1 cellular context compared by ENCODE assay signal in genomic region chr1:38064232-38064903, GRCh38.
TF ChIP-seq lines count a peak whose summit lies in the region.

No MANE protein-coding gene starts in this region.

TF ChIP-seq in K562, 482 proteins besides CTCF, POLR2A, EP300 and RAD21 (continued from another document and continues in another):
- TF ChIP-seq ZNF589 (CRISPR knock-in tag; IDR thresholded peaks at IDR 0.05; ENCODE audit: low read depth) (no peak), HDAC2 (IDR thresholded peaks at IDR 0.05) (no peak), ZNF668 (CRISPR knock-in tag; IDR thresholded peaks at IDR 0.05) (no peak), ID3 (CRISPR knock-in tag; IDR thresholded peaks at IDR 0.05) (no peak), ID3 (tag; IDR thresholded peaks at IDR 0.05) (no peak), ZBTB11 (CRISPR knock-in tag; IDR thresholded peaks at IDR 0.05) (peak in 1 of 3 experiments; percentile 66; a peak in 1 of 6 replicates), ATF1 (CRISPR knock-in tag; IDR thresholded peaks at IDR 0.05) (no peak), ATF1 (tag; IDR thresholded peaks at IDR 0.05) (0 out of 2 replicates have a peak, but pooled peaks have one; percentile 18), MAFG (tag; conservative IDR thresholded peaks at IDR 0.05) (peak; percentile 39), ZNF197 (CRISPR knock-in tag; IDR thresholded peaks at IDR 0.05; ENCODE audit: low read depth) (no peak), RBFOX2 (IDR thresholded peaks at IDR 0.05; ENCODE audit: low read depth, low read length) (peak; percentile 40; the same call in 1 of the 2 replicates), E2F8 (IDR thresholded peaks at IDR 0.05; ENCODE audit: low read depth, partially characterized antibody) (no peak), KAT8 (IDR thresholded peaks at IDR 0.05; ENCODE audit: low read depth) (no peak), TFAP4 (CRISPR knock-in tag; IDR thresholded peaks at IDR 0.05; ENCODE audit: borderline replicate concordance) (peak; percentile 49; the same call in 1 of the 2 replicates), ZNF551 (CRISPR knock-in tag; IDR thresholded peaks at IDR 0.05) (no peak), HDAC8 (tag; IDR thresholded peaks at IDR 0.05) (no peak), NRF1 (conservative IDR thresholded peaks at IDR 0.05 in 1 of 2, IDR thresholded peaks at IDR 0.05 in 1 of 2) (peak; percentile 56 to 66), ZNF263 (CRISPR knock-in tag; IDR thresholded peaks at IDR 0.05; ENCODE audit: borderline replicate concordance) (0 out of 2 replicates have a peak, but pooled peaks have one; percentile 26), ZBTB43 (CRISPR knock-in tag; IDR thresholded peaks at IDR 0.05) (no peak), NCOA2 (IDR thresholded peaks at IDR 0.05; ENCODE audit: partially characterized antibody in 2 of 2) (no peak), OTX1 (CRISPR knock-in tag; IDR thresholded peaks at IDR 0.05) (no peak), ZNF57 (CRISPR knock-in tag; IDR thresholded peaks at IDR 0.05) (no peak), EGR1 (conservative IDR thresholded peaks at IDR 0.05) (peak; percentile 70), TAF15 (IDR thresholded peaks at IDR 0.05; ENCODE audit: low read depth, low read length) (no peak), ZNF449 (CRISPR knock-in tag; IDR thresholded peaks at IDR 0.05) (no peak), XRCC5 (IDR thresholded peaks at IDR 0.05; ENCODE audit: low read depth, low read length) (no peak), FOXM1 (IDR thresholded peaks at IDR 0.05; ENCODE audit: low read depth) (no peak), FOXM1 (CRISPR knock-in tag; IDR thresholded peaks at IDR 0.05; ENCODE audit: low read depth) (no peak), ZNF311 (CRISPR knock-in tag; IDR thresholded peaks at IDR 0.05) (no peak), MITF (IDR thresholded peaks at IDR 0.05) (no peak), PKNOX1 (IDR thresholded peaks at IDR 0.05) (no peak), CBX1 (IDR thresholded peaks at IDR 0.05; ENCODE audit: low read depth) (no peak), JUN (IDR thresholded peaks at IDR 0.05; ENCODE audit: borderline replicate concordance, low read depth, low read length) (0 out of 2 replicates have a peak, but pooled peaks have one; percentile 45), JUN (CRISPR knock-in tag; IDR thresholded peaks at IDR 0.05; ENCODE audit: borderline replicate concordance) (no peak), THAP7 (CRISPR knock-in tag; IDR thresholded peaks at IDR 0.05) (no peak), E2F6 (IDR thresholded peaks at IDR 0.05; ENCODE audit: borderline replicate concordance in 1 of 2, extremely low read depth in 1 of 2, insufficient read depth in 1 of 2, insufficient read length in 1 of 2, low read depth in 1 of 2, low read length in 1 of 2, poor library complexity in 1 of 2, severe bottlenecking in 1 of 2) (no peak), POLR2G (IDR thresholded peaks at IDR 0.05; ENCODE audit: low read depth, low read length) (peak; percentile 34; the same call in 1 of the 2 replicates), HIVEP1 (CRISPR knock-in tag; IDR thresholded peaks at IDR 0.05) (no peak), NKRF (IDR thresholded peaks at IDR 0.05; ENCODE audit: borderline replicate concordance) (no peak), ZFP91 (CRISPR knock-in tag; IDR thresholded peaks at IDR 0.05) (no peak), NFE2 (IDR thresholded peaks at IDR 0.05; ENCODE audit: low read depth) (peak; percentile 58), CTBP1 (IDR thresholded peaks at IDR 0.05; ENCODE audit: borderline replicate concordance) (peak; percentile 47), ZNF445 (CRISPR knock-in tag; IDR thresholded peaks at IDR 0.05; ENCODE audit: low read depth) (no peak), FOS (IDR thresholded peaks at IDR 0.05; ENCODE audit: extremely low read depth, insufficient read length) (peak; percentile 35), GTF2A2 (tag; IDR thresholded peaks at IDR 0.05) (no peak), ZNF165 (CRISPR knock-in tag; IDR thresholded peaks at IDR 0.05; ENCODE audit: borderline replicate concordance) (no peak), ZSCAN32 (CRISPR knock-in tag; IDR thresholded peaks at IDR 0.05) (no peak), THRAP3 (IDR thresholded peaks at IDR 0.05; ENCODE audit: borderline replicate concordance) (no peak), ZNF3 (CRISPR knock-in tag; IDR thresholded peaks at IDR 0.05) (no peak)
